Comparison of ENCODE assay signal across 7 cellular contexts in the genomic region with DNA sequence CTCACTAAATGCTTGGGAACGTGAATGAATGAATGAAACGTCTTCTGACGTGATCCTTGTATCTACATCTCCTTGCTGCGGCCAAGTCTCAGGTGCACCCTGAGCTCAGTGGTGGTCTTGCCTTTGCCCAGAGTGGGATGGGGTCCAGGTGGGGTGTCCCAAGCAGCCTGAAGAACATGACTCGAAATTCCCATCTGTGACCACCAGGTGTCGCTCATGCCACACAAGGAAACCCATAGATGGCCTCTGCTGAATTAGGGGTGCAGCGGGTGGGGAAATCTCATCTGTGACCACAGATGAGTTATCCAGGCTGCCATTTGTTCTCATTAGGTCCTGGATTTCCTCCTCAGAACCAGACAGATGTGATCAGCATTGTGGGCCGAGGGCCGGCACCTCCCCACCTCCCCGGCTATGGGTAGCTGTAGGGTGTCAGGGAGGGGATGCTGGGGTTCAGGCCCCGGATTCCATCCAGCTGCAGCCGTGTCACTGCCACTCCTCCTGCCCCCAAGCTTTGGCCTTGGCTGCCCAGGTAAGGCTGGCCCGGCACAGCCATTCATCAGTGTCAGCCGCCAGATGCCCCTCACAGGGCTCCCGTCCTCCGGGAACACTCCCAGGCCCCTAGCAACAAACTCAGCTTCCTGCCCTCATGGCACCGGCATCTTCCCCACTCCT. TPM values are rescaled to one million over a fixed set of nuclear protein-coding genes. Genes with fewer than 3 reads are reported as not detected.
A peak's percentile ranks its signal among the peaks of the same experiment; 100 is the strongest.
DNase-seq lines count a peak whose midpoint lies in the region; ATAC-seq and TF ChIP-seq lines count a peak whose summit lies in the region.

No MANE protein-coding gene starts in this region.

- H3K4me1 ChIP-seq in left ventricle myocardium inferior = peaks cover 25% of the 10 kb centered on the region
- H3K4me1 ChIP-seq in gastrocnemius medialis = peaks cover 11 to 19% of the 10 kb centered on the region in 2 donors

- H3K4me3 ChIP-seq in left ventricle myocardium inferior = no peak overlapping the region
- no peak overlapping the region for H3K4me3 ChIP-seq in gastrocnemius medialis

- H3K4me3 Mint-ChIP-seq in activated naive CD8-positive, alpha-beta T cell treated with anti-CD3 and anti-CD28 coated beads, Interleukin-2, amount 50 U/mL, for 24 hours = peak overlapping the region; percentile 70

- DNase-seq in KBM-7 (peak; percentile 71), SW480 (ENCODE audit: low spot score) (peak; percentile 62), left ventricle myocardium inferior (peak; percentile 62), gastrocnemius medialis (peak in 1 of 2 donors; percentile 35)
- peak; percentile 77 for DNase-seq in activated naive CD8-positive, alpha-beta T cell treated with anti-CD3 and anti-CD28 coated beads, Interleukin-2, amount 50 U/mL, for 24 hours

- H3K9me3 Mint-ChIP-seq in activated naive CD8-positive, alpha-beta T cell treated with anti-CD3 and anti-CD28 coated beads, Interleukin-2, amount 50 U/mL, for 24 hours = no peaks in the 10 kb centered on the region

- peak overlapping the region; percentile 91 for H3K27ac ChIP-seq in left ventricle myocardium inferior (replicated peaks)
- no peak overlapping the region for H3K27ac ChIP-seq in gastrocnemius medialis

- peak overlapping the region; percentile 85 for H3K27ac Mint-ChIP-seq in activated naive CD8-positive, alpha-beta T cell treated with anti-CD3 and anti-CD28 coated beads, Interleukin-2, amount 50 U/mL, for 24 hours

- no peak for TF ChIP-seq POLR2A in gastrocnemius medialis (IDR thresholded peaks at IDR 0.05)

- H3K27me3 Mint-ChIP-seq in activated naive CD8-positive, alpha-beta T cell treated with anti-CD3 and anti-CD28 coated beads, Interleukin-2, amount 50 U/mL, for 24 hours = no peaks in the 10 kb centered on the region

- TF ChIP-seq CTCF in GM12872 (IDR thresholded peaks at IDR 0.05; ENCODE audit: insufficient read depth, low read depth, low read length) (peak; percentile 92), left ventricle myocardium inferior (IDR thresholded peaks at IDR 0.05; ENCODE audit: borderline replicate concordance) (peak; percentile 95), gastrocnemius medialis (IDR thresholded peaks at IDR 0.05 in 4 of 5, conservative IDR thresholded peaks at IDR 0.05 in 1 of 5) (peak; percentile 77 to 89 (median 83))

- H3K27me3 ChIP-seq in left ventricle myocardium inferior (ENCODE audit: low read depth) = no peaks in the 10 kb centered on the region
- no peaks in the 10 kb centered on the region for H3K27me3 ChIP-seq in gastrocnemius medialis

- H3K36me3 ChIP-seq in left ventricle myocardium inferior = no peaks in the 10 kb centered on the region
- no peaks in the 10 kb centered on the region for H3K36me3 ChIP-seq in gastrocnemius medialis

- in situ Hi-C loops in KBM-7 (cut with MboI; ENCODE audit: low pct_unique_long_range_greater_than_20kb, low sequenced_read_pairs) = no loop called here
- in situ Hi-C loops in gastrocnemius medialis (cut with MboI; ENCODE audit: low sequenced_read_pairs in 4 of 4) = no loop called here

- ATAC-seq in activated naive CD8-positive, alpha-beta T cell treated with anti-CD3 and anti-CD28 coated beads, Interleukin-2, amount 50 U/mL, for 24 hours = no peak
- ATAC-seq in gastrocnemius medialis (peak in 1 of 2 donors; percentile 12), HG03045 (IDR thresholded peaks at IDR 0.05; ENCODE audit: unreplicated experiment) (no peak)

- H3K36me3 Mint-ChIP-seq in activated naive CD8-positive, alpha-beta T cell treated with anti-CD3 and anti-CD28 coated beads, Interleukin-2, amount 50 U/mL, for 24 hours (ENCODE audit: low read depth) = no peaks in the 10 kb centered on the region

- intact Hi-C loops in left ventricle myocardium inferior (cut with micrococcal nuclease) = loop anchor here (10.0 kb wide), 1 partner anchor 290 kb away; no protein-coding TSS in a partner anchor
- intact Hi-C loops in gastrocnemius medialis (cut with DNase I; ENCODE audit: low total_unique reads) = loop anchor here (10.0 kb wide), 2 partner anchors 290 to 1030 kb away; no protein-coding TSS in a partner anchor

- H3K9me3 ChIP-seq in left ventricle myocardium inferior (replicated peaks) = no peaks in the 10 kb centered on the region
- no peaks in the 10 kb centered on the region for H3K9me3 ChIP-seq in gastrocnemius medialis

- H3K4me1 Mint-ChIP-seq in activated naive CD8-positive, alpha-beta T cell treated with anti-CD3 and anti-CD28 coated beads, Interleukin-2, amount 50 U/mL, for 24 hours = peaks cover 40% of the 10 kb centered on the region

RNA-seq across cellular contexts. Expression of a gene that starts 21.0 kb away (rescaled TPM):
- total RNA-seq in left ventricle myocardium inferior = 43.0 TPM
- total RNA-seq in gastrocnemius medialis = 1 to 10 TPM; 7.6 to 8.4 (median 8.1) TPM
